ENCODE assay signal across 19 cellular contexts in the genomic region with DNA sequence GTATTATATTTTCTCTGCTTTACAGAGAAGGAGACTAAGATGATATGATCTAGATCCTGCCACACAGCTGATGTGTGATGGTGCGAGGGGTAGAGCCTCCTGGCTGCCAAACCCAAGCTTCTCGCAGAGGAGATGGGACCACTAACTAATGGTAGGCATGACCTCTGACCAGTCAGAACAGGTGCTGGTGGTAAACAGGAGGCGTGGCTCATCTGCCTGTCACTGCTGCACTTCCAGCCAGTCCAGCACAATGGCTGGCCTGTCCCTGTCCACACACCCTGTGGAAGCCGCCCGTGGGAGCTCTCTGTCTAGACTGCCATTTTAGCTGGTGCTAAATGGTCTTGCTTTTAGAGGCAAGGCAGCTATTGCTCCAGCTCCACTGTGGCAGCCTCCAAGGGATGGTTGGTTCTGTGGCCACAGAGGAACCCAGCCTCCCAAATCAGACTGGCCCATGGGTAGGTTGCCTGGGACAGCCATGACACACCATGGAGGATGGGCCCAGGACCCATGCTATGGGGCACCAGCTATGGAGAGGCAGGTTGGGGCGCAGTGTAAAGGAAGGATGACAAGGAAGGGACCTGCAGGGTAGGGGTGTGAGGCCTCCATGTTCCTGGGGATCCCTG.
DNase-seq lines count a peak whose midpoint lies in the region; ATAC-seq, FAIRE-seq and TF ChIP-seq lines count a peak whose summit lies in the region.
"Had no signal": no experiment of that assay in that cellular context is flagged by ENCODE, and none has a peak within 500 bp of the region (broad histone marks: within the 10 kb centered on the region; RNA-seq: fewer than 3 reads in every experiment).

No MANE protein-coding gene starts in this region.

- no TSS peak for BruUV-seq in HepG2 (replicated peaks; lab: Mats Ljungman, UMichigan)

- in situ Hi-C loops in HepG2 (cut with HindIII; ENCODE audit: extremely low pct_ligation_motif_present, low pct_unique_long_range_greater_than_20kb), result no loop called here

- TF ChIP-seq EP300 in HepG2 (IDR thresholded peaks at IDR 0.05; ENCODE audit: low read depth in 2 of 2, low read length in 2 of 2) (no peak), HepG2 (CRISPR knock-in tag; IDR thresholded peaks at IDR 0.05; ENCODE audit: borderline replicate concordance) (no peak)

- peaks cover 99% of the 10 kb centered on the region for H3K4me1 Mint-ChIP-seq in activated T-cell treated with anti-CD3 and anti-CD28 coated beads, Interleukin-2, amount 50 U/mL, for 72 hours (ENCODE audit: low read depth)
- peaks cover 56% of the 10 kb centered on the region for H3K4me1 Mint-ChIP-seq in activated T-cell treated with anti-CD3 and anti-CD28 coated beads, Interleukin-2, amount 50 U/mL, for 4 hours (ENCODE audit: low read depth)
- peaks cover 45% of the 10 kb centered on the region for H3K4me1 Mint-ChIP-seq in T-helper 17 cell

- H3K9me3 Mint-ChIP-seq in activated T-cell treated with anti-CD3 and anti-CD28 coated beads, Interleukin-2, amount 50 U/mL, for 72 hours, result no peaks in the 10 kb centered on the region
- H3K9me3 Mint-ChIP-seq in activated T-cell treated with anti-CD3 and anti-CD28 coated beads, Interleukin-2, amount 50 U/mL, for 4 hours, result no peaks in the 10 kb centered on the region
- H3K9me3 Mint-ChIP-seq: CD4-positive, alpha-beta T cell had no signal

- TF ChIP-seq CTCF in HepG2 (CRISPR knock-in tag; IDR thresholded peaks at IDR 0.05) (no peak), thyroid gland (IDR thresholded peaks at IDR 0.05) (no peak), tibial artery (IDR thresholded peaks at IDR 0.05) (no peak)

- H3K36me3 ChIP-seq in HepG2 (replicated peaks in 1 of 2; ENCODE audit: control insufficient read depth in 1 of 2, insufficient read depth in 2 of 2, low read length in 2 of 2), result no peaks in the 10 kb centered on the region
- no peaks in the 10 kb centered on the region for H3K36me3 ChIP-seq in thyroid gland
- no peaks in the 10 kb centered on the region for H3K36me3 ChIP-seq in tibial artery
- H3K36me3 ChIP-seq: brain microvascular endothelial cell, neutrophil, suprapubic skin had no signal

- H3K27me3 ChIP-seq in HepG2 (ENCODE audit: control insufficient read depth in 1 of 2, insufficient read depth in 2 of 2, low read length in 2 of 2), result no peaks in the 10 kb centered on the region
- H3K27me3 ChIP-seq in thyroid gland, result no peaks in the 10 kb centered on the region
- H3K27me3 ChIP-seq in tibial artery, result no peaks in the 10 kb centered on the region
- H3K27me3 ChIP-seq: brain microvascular endothelial cell, neutrophil, suprapubic skin had no signal

- H3K27ac Mint-ChIP-seq in activated T-cell treated with anti-CD3 and anti-CD28 coated beads, Interleukin-2, amount 50 U/mL, for 72 hours, result no peak overlapping the region
- H3K27ac Mint-ChIP-seq in T-helper 17 cell, result peak overlapping the region; percentile 89
- H3K27ac Mint-ChIP-seq: CD4-positive, alpha-beta T cell had no signal

- no peaks in the 10 kb centered on the region for H3K36me3 Mint-ChIP-seq in activated T-cell treated with anti-CD3 and anti-CD28 coated beads, Interleukin-2, amount 50 U/mL, for 72 hours (ENCODE audit: insufficient read depth in 2 of 2)
- no peaks in the 10 kb centered on the region for H3K36me3 Mint-ChIP-seq in activated T-cell treated with anti-CD3 and anti-CD28 coated beads, Interleukin-2, amount 50 U/mL, for 4 hours (ENCODE audit: insufficient read depth)
- H3K36me3 Mint-ChIP-seq in T-helper 17 cell (ENCODE audit: low read depth), result no peaks in the 10 kb centered on the region

- ATAC-seq in activated T-cell treated with anti-CD3 and anti-CD28 coated beads, Interleukin-2, amount 50 U/mL, for 72 hours (replicated peaks in 1 of 2), result no peak
- no peak for ATAC-seq in activated T-cell treated with anti-CD3 and anti-CD28 coated beads, Interleukin-2, amount 50 U/mL, for 4 hours
- ATAC-seq in T-helper 17 cell, result no peak
- peak; percentile 65 for ATAC-seq in HepG2

- CTCF ChIA-PET in HepG2 (lab: Yijun Ruan, JAX; ENCODE audit: low intra/inter-chr PET ratio, low total read pairs), result no interaction called here

- H3K9ac ChIP-seq in HepG2 (ENCODE audit: insufficient read depth, low read depth, low read length), result no peak overlapping the region
- H3K9ac ChIP-seq: GM23248 had no signal

- POLR2A ChIA-PET in HepG2 (lab: Yijun Ruan, JAX), result no interaction called here

- no peak for DNase-seq in activated T-cell treated with anti-CD3 and anti-CD28 coated beads, Interleukin-2, amount 50 U/mL, for 72 hours
- no peak for DNase-seq in activated T-cell treated with anti-CD3 and anti-CD28 coated beads, Interleukin-2, amount 50 U/mL, for 4 hours
- DNase-seq in T-helper 17 cell (no peak), HepG2 (ENCODE audit: low spot score) (peak; percentile 30), thyroid gland (no peak), NCI-H526 (lab: John Stamatoyannopoulos, UW) (no peak), tibial artery (no peak)
- DNase-seq: activated CD4-positive, alpha-beta T cell treated with anti-CD3 and anti-CD28 coated beads, Interleukin-2, amount 50 U/mL, for 1 hour; brain microvascular endothelial cell; CD4-positive, alpha-beta T cell; cortex of kidney; DMS153; GM23248; NCI-H1417 treated with DMSO at 0.1 percent for 48 hours; NCI-H774; OCI-M1; SHP77 had no signal

- no peak for FAIRE-seq in HepG2 (lab: Jason Lieb, UNC)

- TF ChIP-seq RAD21 in HepG2 (CRISPR knock-in tag; IDR thresholded peaks at IDR 0.05), result no peak

- peak overlapping the region; percentile 24; the same call in 1 of the 2 replicates for H3K4me2 ChIP-seq in HepG2 (ENCODE audit: low read depth, low read length)

- intact Hi-C loops in HepG2 (cut with micrococcal nuclease; ENCODE audit: unreplicated experiment) (no loop called here), thyroid gland (cut with DNase I) (no loop called here), tibial artery (cut with DNase I; ENCODE audit: low total_unique reads) (no loop called here)

- H3K27me3 Mint-ChIP-seq in activated T-cell treated with anti-CD3 and anti-CD28 coated beads, Interleukin-2, amount 50 U/mL, for 72 hours (ENCODE audit: low read depth), result no peaks in the 10 kb centered on the region
- H3K27me3 Mint-ChIP-seq in activated T-cell treated with anti-CD3 and anti-CD28 coated beads, Interleukin-2, amount 50 U/mL, for 4 hours (ENCODE audit: low read depth), result no peaks in the 10 kb centered on the region
- H3K27me3 Mint-ChIP-seq in T-helper 17 cell, result no peaks in the 10 kb centered on the region
- H3K27me3 Mint-ChIP-seq: CD4-positive, alpha-beta T cell had no signal

- H3K4me3 ChIP-seq in HepG2 (replicated peaks in 1 of 3; ENCODE audit: insufficient read depth in 1 of 3, low read depth in 2 of 3, low read length in 3 of 3), result no peak overlapping the region
- no peak overlapping the region for H3K4me3 ChIP-seq in thyroid gland (replicated peaks in 1 of 3)
- H3K4me3 ChIP-seq in tibial artery, result no peak overlapping the region
- H3K4me3 ChIP-seq: GM23248, suprapubic skin had no signal

- peak overlapping the region; percentile 21 to 80 for H3K4me3 Mint-ChIP-seq in activated T-cell treated with anti-CD3 and anti-CD28 coated beads, Interleukin-2, amount 50 U/mL, for 72 hours
- no peak overlapping the region for H3K4me3 Mint-ChIP-seq in activated T-cell treated with anti-CD3 and anti-CD28 coated beads, Interleukin-2, amount 50 U/mL, for 4 hours
- H3K4me3 Mint-ChIP-seq in T-helper 17 cell, result peak overlapping the region; percentile 31
- H3K4me3 Mint-ChIP-seq: CD4-positive, alpha-beta T cell had no signal

- peaks cover 4% of the 10 kb centered on the region; the same call in 1 of the 2 replicates for H4K20me1 ChIP-seq in HepG2 (ENCODE audit: insufficient read depth, low read length)

- peaks cover 26% of the 10 kb centered on the region for H3K79me2 ChIP-seq in HepG2 (ENCODE audit: insufficient read depth, low read length)

- no peak for TF ChIP-seq POLR2A in HepG2 (IDR thresholded peaks at IDR 0.05; ENCODE audit: insufficient read depth in 1 of 2, low read depth in 2 of 2, low read length in 2 of 2)
- no peak for TF ChIP-seq POLR2A in thyroid gland (IDR thresholded peaks at IDR 0.05)

- 86% methylated on average over 3 of the region's 6 CpGs for WGBS in HepG2 (ENCODE audit: low lambda C conversion rate)
- 96 to 98% methylated on average over 6 of the region's 6 CpGs for WGBS in thyroid gland, 2 donors

- H3K4me1 ChIP-seq in HepG2 (ENCODE audit: insufficient read depth, low read length) (peaks cover 78% of the 10 kb centered on the region), thyroid gland (peaks cover 54 to 81% of the 10 kb centered on the region in 2 donors), tibial artery (peaks cover 4 to 40% (median 32%) of the 10 kb centered on the region in 4 donors)

- H3K27ac ChIP-seq in HepG2 (ENCODE audit: extremely low read length, insufficient read depth, low read length) (no peak overlapping the region), thyroid gland (peak overlapping the region in 2 of 3 donors; percentile 29 to 74), tibial artery (no peak overlapping the region)
- H3K27ac ChIP-seq: brain microvascular endothelial cell, GM23248, neutrophil, suprapubic skin had no signal

- H3K9me3 ChIP-seq in T-helper 17 cell (ENCODE audit: control insufficient read depth, low read length, poor library complexity, severe bottlenecking), result no peaks in the 10 kb centered on the region
- no peaks in the 10 kb centered on the region for H3K9me3 ChIP-seq in HepG2 (ENCODE audit: low read length)
- no peaks in the 10 kb centered on the region for H3K9me3 ChIP-seq in thyroid gland
- no peaks in the 10 kb centered on the region for H3K9me3 ChIP-seq in tibial artery
- H3K9me3 ChIP-seq: neutrophil, suprapubic skin had no signal

- no peak overlapping the region for H2AFZ ChIP-seq in HepG2 (ENCODE audit: low read length)
- H2AFZ ChIP-seq: GM23248 had no signal

TF ChIP-seq in HepG2, 621 proteins besides CTCF, POLR2A, EP300 and RAD21 (continues in another document):
- TF ChIP-seq ZFP37 (CRISPR knock-in tag; IDR thresholded peaks at IDR 0.05; ENCODE audit: borderline replicate concordance) (no peak), NKX3-1 (CRISPR knock-in tag; IDR thresholded peaks at IDR 0.05) (no peak), TCF7L2 (IDR thresholded peaks at IDR 0.05; ENCODE audit: low read depth, low read length) (no peak), ZNF292 (CRISPR knock-in tag; IDR thresholded peaks at IDR 0.05; ENCODE audit: borderline replicate concordance, low read depth) (peak; percentile 43; the same call in 1 of the 2 replicates), RBM39 (IDR thresholded peaks at IDR 0.05; ENCODE audit: low read depth, low read length, poor library complexity, severe bottlenecking) (no peak), SSRP1 (CRISPR knock-in tag; IDR thresholded peaks at IDR 0.05) (no peak), ARNTL (CRISPR knock-in tag; IDR thresholded peaks at IDR 0.05) (no peak), ZSCAN20 (CRISPR knock-in tag; IDR thresholded peaks at IDR 0.05; ENCODE audit: borderline replicate concordance) (no peak), RFXAP (CRISPR knock-in tag; IDR thresholded peaks at IDR 0.05; ENCODE audit: borderline replicate concordance) (no peak), MATR3 (CRISPR knock-in tag; IDR thresholded peaks at IDR 0.05) (no peak), SMAD3 (CRISPR knock-in tag; IDR thresholded peaks at IDR 0.05) (no peak)

Comparison
In these comparisons a context has a peak if more than half of its experiments do, and no peak if none do; other contexts are left out.
1. H3K27ac ChIP-seq: peak in thyroid gland (2 of 3); none in HepG2 (single experiment) and tibial artery (0 of 2).